Comparison of ENCODE assay signal across 21 cellular contexts in the genomic region with DNA sequence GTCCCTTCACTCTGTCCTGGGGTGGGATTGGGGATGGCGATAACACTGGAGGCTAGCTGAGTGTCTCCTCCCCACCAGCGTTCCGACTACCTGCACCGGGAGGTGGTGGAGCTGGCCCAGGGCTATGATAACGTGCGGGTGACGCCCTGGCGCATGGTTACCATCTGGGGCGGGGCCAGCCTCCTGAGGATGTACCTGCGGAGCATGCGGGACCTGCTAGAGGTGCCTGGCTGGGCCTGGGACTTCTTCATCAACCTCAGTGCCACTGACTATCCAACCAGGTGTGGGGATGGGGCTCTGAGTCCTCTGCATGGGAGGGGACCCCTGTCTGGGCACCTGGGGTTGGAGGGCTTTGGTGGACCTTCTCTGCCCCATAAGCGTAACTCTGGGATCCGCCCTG. TPM values are rescaled to one million over a fixed set of nuclear protein-coding genes. Genes with fewer than 3 reads are reported as not detected.
DNase-seq lines count a peak whose midpoint lies in the region; ATAC-seq, FAIRE-seq and TF ChIP-seq lines count a peak whose summit lies in the region.
"Had no signal": no experiment of that assay in that cellular context is flagged by ENCODE, and none has a peak within 500 bp of the region (broad histone marks: within the 10 kb centered on the region; RNA-seq: fewer than 3 reads in every experiment).

No MANE protein-coding gene starts in this region.

- no peaks in the 10 kb centered on the region for H4K20me1 ChIP-seq in HepG2 (ENCODE audit: insufficient read depth, low read length)

- no peak overlapping the region for H3K4me3 Mint-ChIP-seq in activated T-cell treated with anti-CD3 and anti-CD28 coated beads, Interleukin-2, amount 50 U/mL, for 4 hours

- intact Hi-C loops in adrenal gland (cut with DNase I) (loop anchor here in 1 of 2 donors (5.0 kb wide), 1 partner anchor 118 kb away; no protein-coding TSS in a partner anchor), HepG2 (cut with micrococcal nuclease; ENCODE audit: unreplicated experiment) (no loop called here), stomach (cut with DNase I; ENCODE audit: low total_unique reads) (no loop called here), thyroid gland (cut with DNase I) (no loop called here)

- DNase-seq in activated T-cell treated with anti-CD3 and anti-CD28 coated beads, Interleukin-2, amount 50 U/mL, for 1 hour = peak; percentile 12
- no peak for DNase-seq in activated T-cell treated with anti-CD3 and anti-CD28 coated beads, Interleukin-2, amount 50 U/mL, for 4 hours
- DNase-seq in adrenal gland (peak in 4 of 7 donors; percentile 10 to 43 (median 16)), HepG2 (ENCODE audit: low spot score) (no peak), stomach (peak; percentile 48), thyroid gland (no peak), NCI-H82 (lab: John Stamatoyannopoulos, UW) (no peak), HUDEP-2 (lab: John Stamatoyannopoulos, UW; ENCODE audit: unreplicated experiment in 76 of 76) (no peak)
- DNase-seq: DMS53, GDM1, IMR-90, NCI-H1105, NCI-H2081, NCI-H2171, NCI-H524 treated with DMSO at 0.1 percent for 48 hours, OCI-M1 had no signal

- no TSS peak for BruUV-seq in HepG2 (replicated peaks; lab: Mats Ljungman, UMichigan)

- peaks cover 14% of the 10 kb centered on the region for H3K36me3 Mint-ChIP-seq in activated T-cell treated with anti-CD3 and anti-CD28 coated beads, Interleukin-2, amount 50 U/mL, for 4 hours (ENCODE audit: insufficient read depth)

- no peak overlapping the region for H2AFZ ChIP-seq in HepG2 (ENCODE audit: low read length)

- TF ChIP-seq CTCF in adrenal gland (IDR thresholded peaks at IDR 0.05) (no peak), HepG2 (CRISPR knock-in tag; IDR thresholded peaks at IDR 0.05) (no peak), stomach (IDR thresholded peaks at IDR 0.05) (no peak), thyroid gland (IDR thresholded peaks at IDR 0.05) (no peak)

- H3K4me1 ChIP-seq in adrenal gland (replicated peaks in 1 of 2) (peaks cover 7 to 9% of the 10 kb centered on the region in 2 donors), HepG2 (ENCODE audit: insufficient read depth, low read length) (peaks cover 14% of the 10 kb centered on the region), stomach (peaks cover 29 to 73% (median 51%) of the 10 kb centered on the region in 4 donors), thyroid gland (no peaks in the 10 kb centered on the region)
- H3K4me1 ChIP-seq: SJSA1 had no signal

- FAIRE-seq in HepG2 (lab: Jason Lieb, UNC) = no peak
- FAIRE-seq: A204.1, RCC 7860 had no signal

- 94 to 100% (median 96%) methylated on average over 2 to 13 of the region's 13 CpGs for WGBS in adrenal gland, 4 donors
- WGBS in HepG2 (ENCODE audit: low lambda C conversion rate) = 98% methylated on average over 13 of the region's 13 CpGs
- 47 to 82% (median 57%) methylated on average over 5 to 13 of the region's 13 CpGs for WGBS in stomach, 5 donors
- 97 to 100% methylated on average over 2 to 8 of the region's 13 CpGs for WGBS in thyroid gland, 2 donors

- H3K4me3 ChIP-seq in adrenal gland (no peak overlapping the region), HepG2 (replicated peaks in 1 of 3; ENCODE audit: insufficient read depth in 1 of 3, low read depth in 2 of 3, low read length in 3 of 3) (no peak overlapping the region), stomach (no peak overlapping the region), thyroid gland (replicated peaks in 1 of 3) (no peak overlapping the region)
- H3K4me3 ChIP-seq: SJSA1 had no signal

- H3K79me2 ChIP-seq in HepG2 (ENCODE audit: insufficient read depth, low read length) = no peaks in the 10 kb centered on the region

- H3K27me3 ChIP-seq in adrenal gland (no peaks in the 10 kb centered on the region), HepG2 (ENCODE audit: control insufficient read depth in 1 of 2, insufficient read depth in 2 of 2, low read length in 2 of 2) (no peaks in the 10 kb centered on the region), stomach (no peaks in the 10 kb centered on the region), thyroid gland (no peaks in the 10 kb centered on the region)
- H3K27me3 ChIP-seq: SJSA1 had no signal

- H3K27ac ChIP-seq in adrenal gland (no peak overlapping the region), HepG2 (ENCODE audit: extremely low read length, insufficient read depth, low read length) (no peak overlapping the region), stomach (peak overlapping the region; percentile 9 to 67 (median 53)), thyroid gland (no peak overlapping the region)
- H3K27ac ChIP-seq: C4-2B, SJSA1 had no signal

- no peaks in the 10 kb centered on the region for H3K27me3 Mint-ChIP-seq in activated T-cell treated with anti-CD3 and anti-CD28 coated beads, Interleukin-2, amount 50 U/mL, for 4 hours (ENCODE audit: low read depth)

- H3K36me3 ChIP-seq in adrenal gland (replicated peaks in 1 of 2) (peaks cover 0 to 54% of the 10 kb centered on the region in 2 donors), HepG2 (replicated peaks in 1 of 2; ENCODE audit: control insufficient read depth in 1 of 2, insufficient read depth in 2 of 2, low read length in 2 of 2) (peaks cover 33 to 56% of the 10 kb centered on the region in 2 experiments), stomach (peaks cover 63 to 82% (median 81%) of the 10 kb centered on the region in 4 donors), thyroid gland (peaks cover 24 to 37% of the 10 kb centered on the region in 2 donors)

- TF ChIP-seq POLR2A in adrenal gland (IDR thresholded peaks at IDR 0.05) (no peak), HepG2 (IDR thresholded peaks at IDR 0.05; ENCODE audit: insufficient read depth in 1 of 2, low read depth in 2 of 2, low read length in 2 of 2) (no peak; a peak in 1 of 4 replicates), stomach (IDR thresholded peaks at IDR 0.05) (no peak), thyroid gland (IDR thresholded peaks at IDR 0.05) (no peak)

- no peak overlapping the region for H3K4me2 ChIP-seq in HepG2 (ENCODE audit: low read depth, low read length)

- in situ Hi-C loops in HepG2 (cut with HindIII; ENCODE audit: extremely low pct_ligation_motif_present, low pct_unique_long_range_greater_than_20kb) = no loop called here

- CTCF ChIA-PET in HepG2 (lab: Yijun Ruan, JAX; ENCODE audit: low intra/inter-chr PET ratio, low total read pairs) = no interaction called here

- ATAC-seq in activated T-cell treated with anti-CD3 and anti-CD28 coated beads, Interleukin-2, amount 50 U/mL, for 4 hours = no peak
- no peak for ATAC-seq in HepG2
- ATAC-seq: Right ventricle myocardium inferior had no signal

- TF ChIP-seq EP300 in HepG2 (IDR thresholded peaks at IDR 0.05; ENCODE audit: low read depth in 2 of 2, low read length in 2 of 2) = no peak
- no peak for TF ChIP-seq EP300 in HepG2 (CRISPR knock-in tag; IDR thresholded peaks at IDR 0.05; ENCODE audit: borderline replicate concordance)
- no peak for TF ChIP-seq EP300 in stomach (IDR thresholded peaks at IDR 0.05)

- H3K9me3 Mint-ChIP-seq in activated T-cell treated with anti-CD3 and anti-CD28 coated beads, Interleukin-2, amount 50 U/mL, for 4 hours = no peaks in the 10 kb centered on the region

- peaks cover 4% of the 10 kb centered on the region for H3K4me1 Mint-ChIP-seq in activated T-cell treated with anti-CD3 and anti-CD28 coated beads, Interleukin-2, amount 50 U/mL, for 4 hours (ENCODE audit: low read depth)

- POLR2A ChIA-PET in HepG2 (lab: Yijun Ruan, JAX) = no interaction called here

- TF ChIP-seq RAD21 in HepG2 (CRISPR knock-in tag; IDR thresholded peaks at IDR 0.05) = no peak

- no peak overlapping the region for H3K9ac ChIP-seq in HepG2 (ENCODE audit: insufficient read depth, low read depth, low read length)

- H3K9me3 ChIP-seq in adrenal gland (replicated peaks in 1 of 3) (no peaks in the 10 kb centered on the region), HepG2 (ENCODE audit: low read length) (no peaks in the 10 kb centered on the region), stomach (no peaks in the 10 kb centered on the region), thyroid gland (no peaks in the 10 kb centered on the region)
- H3K9me3 ChIP-seq: SJSA1 had no signal

RNA-seq across cellular contexts. Expression of a gene that starts 8.8 kb away (rescaled TPM):
- total RNA-seq in activated T-cell treated with anti-CD3 and anti-CD28 coated beads, Interleukin-2, amount 50 U/mL, for 4 hours = 10 to 100 TPM; 23.8 to 25.0 (median 24.1) TPM
- 10 to 100 TPM; 14.7 to 40.3 (median 33.5) TPM for total RNA-seq in adrenal gland
- polyA plus RNA-seq in adrenal gland = 10 to 100 TPM in 2 of 3 donors, 1 to 10 TPM in 1; 4.6 to 29.8 (median 16.2) TPM
- total RNA-seq in HepG2 (2016; rRNA removed; fragmentation: Illumina TruSeq; extraction: Trizol) = 7.5 and 22.1 TPM in 2 replicates
- total RNA-seq in HepG2 (2016; cell fraction: cytosol; rRNA removed; fragmentation: Illumina TruSeq; extraction: Trizol; ENCODE audit: low read depth) = 10.5 and 11.7 TPM in 2 replicates
- total RNA-seq in HepG2 (2016; cell fraction: insoluble cytoplasmic fraction; rRNA removed; fragmentation: Illumina TruSeq; extraction: Trizol) = 6.2 and 23.3 TPM in 2 replicates
- 9.8 and 10.1 TPM in 2 replicates for total RNA-seq in HepG2 (2016; cell fraction: membrane; rRNA removed; fragmentation: Illumina TruSeq; extraction: Trizol)
- 20.2 and 23.1 TPM in 2 replicates for total RNA-seq in HepG2 (2016; cell fraction: nucleus; rRNA removed; fragmentation: Illumina TruSeq; extraction: Trizol)
- polyA plus RNA-seq in HepG2 (2011; rRNA removed) = 17.0 and 22.7 TPM in 2 replicates
- polyA plus RNA-seq in HepG2 (2011; cell fraction: cytosol; rRNA removed) = 9.6 and 15.4 TPM in 2 replicates
- 39.0 and 41.1 TPM in 2 replicates for polyA plus RNA-seq in HepG2 (2011; cell fraction: nucleus; rRNA removed)
- 13.3 and 17.4 TPM in 2 replicates for polyA plus RNA-seq in HepG2 (2012)
- 1.4 and 1.5 TPM in 2 replicates for polyA plus RNA-seq in HepG2 (2016; cell fraction: cytosol; fragmentation: Illumina TruSeq; extraction: Trizol; ENCODE audit: low read depth)
- polyA plus RNA-seq in HepG2 (2016; cell fraction: insoluble cytoplasmic fraction; fragmentation: Illumina TruSeq; extraction: Trizol; ENCODE audit: low read depth) = 4.9 and 6.1 TPM in 2 replicates
- 2.1 and 2.5 TPM in 2 replicates for polyA plus RNA-seq in HepG2 (2016; cell fraction: membrane; fragmentation: Illumina TruSeq; extraction: Trizol; ENCODE audit: low read depth)
- 37.4 and 38.2 TPM in 2 replicates for polyA plus RNA-seq in HepG2 (2016; cell fraction: nucleus; fragmentation: Illumina TruSeq; extraction: Trizol; ENCODE audit: insufficient read depth, low read depth)
- 34.0 and 72.4 TPM in 2 replicates for polyA minus RNA-seq in HepG2 (2011; rRNA and poly(A)+ RNA removed; ENCODE audit: low replicate concordance)
- polyA minus RNA-seq in HepG2 (2011; cell fraction: cytosol; rRNA and poly(A)+ RNA removed) = 22.9 and 27.6 TPM in 2 replicates
- polyA minus RNA-seq in HepG2 (2011; cell fraction: nucleus; rRNA and poly(A)+ RNA removed) = 14.0 and 16.7 TPM in 2 replicates
- 100 to 1,000 TPM in 3 of 5 donors, 10 to 100 TPM in 2; 52.7 to 166 (median 121) TPM for total RNA-seq in stomach
- 100 to 1,000 TPM in 1 of 3 donors, 10 to 100 TPM in 2; 57.4 to 134 (median 72.5) TPM for polyA plus RNA-seq in stomach
- 10 to 100 TPM; 22.4 to 33.4 (median 28.8) TPM for total RNA-seq in thyroid gland

RNA-seq across cellular contexts. Expression of a gene that starts 18.2 kb away (rescaled TPM):
- 100 to 1,000 TPM in 2 of 3 donors, 10 to 100 TPM in 1; 85.2 to 109 (median 102) TPM for total RNA-seq in activated T-cell treated with anti-CD3 and anti-CD28 coated beads, Interleukin-2, amount 50 U/mL, for 4 hours
- 100 to 1,000 TPM in 2 of 8 donors, 10 to 100 TPM in 6; 75.0 to 130 (median 89.3) TPM for total RNA-seq in adrenal gland
- polyA plus RNA-seq in adrenal gland = 100 to 1,000 TPM in 2 of 3 donors, 10 to 100 TPM in 1; 96.4 to 287 (median 159) TPM
- 217 and 294 TPM in 2 replicates for total RNA-seq in HepG2 (2016; rRNA removed; fragmentation: Illumina TruSeq; extraction: Trizol)
- 159 and 163 TPM in 2 replicates for total RNA-seq in HepG2 (2016; cell fraction: cytosol; rRNA removed; fragmentation: Illumina TruSeq; extraction: Trizol; ENCODE audit: low read depth)
- total RNA-seq in HepG2 (2016; cell fraction: insoluble cytoplasmic fraction; rRNA removed; fragmentation: Illumina TruSeq; extraction: Trizol) = 225 and 322 TPM in 2 replicates
- total RNA-seq in HepG2 (2016; cell fraction: membrane; rRNA removed; fragmentation: Illumina TruSeq; extraction: Trizol) = 113 and 118 TPM in 2 replicates
- total RNA-seq in HepG2 (2016; cell fraction: nucleus; rRNA removed; fragmentation: Illumina TruSeq; extraction: Trizol) = 94.1 and 102 TPM in 2 replicates
- polyA plus RNA-seq in HepG2 (2011; rRNA removed) = 131 and 137 TPM in 2 replicates
- 178 and 188 TPM in 2 replicates for polyA plus RNA-seq in HepG2 (2011; cell fraction: cytosol; rRNA removed)
- polyA plus RNA-seq in HepG2 (2011; cell fraction: nucleus; rRNA removed) = 65.8 and 77.3 TPM in 2 replicates
- 92.3 and 97.7 TPM in 2 replicates for polyA plus RNA-seq in HepG2 (2012)
- 113 and 115 TPM in 2 replicates for polyA plus RNA-seq in HepG2 (2016; cell fraction: cytosol; fragmentation: Illumina TruSeq; extraction: Trizol; ENCODE audit: low read depth)
- 260 and 314 TPM in 2 replicates for polyA plus RNA-seq in HepG2 (2016; cell fraction: insoluble cytoplasmic fraction; fragmentation: Illumina TruSeq; extraction: Trizol; ENCODE audit: low read depth)
- 75.9 and 83.5 TPM in 2 replicates for polyA plus RNA-seq in HepG2 (2016; cell fraction: membrane; fragmentation: Illumina TruSeq; extraction: Trizol; ENCODE audit: low read depth)
- 124 and 142 TPM in 2 replicates for polyA plus RNA-seq in HepG2 (2016; cell fraction: nucleus; fragmentation: Illumina TruSeq; extraction: Trizol; ENCODE audit: insufficient read depth, low read depth)
- polyA minus RNA-seq in HepG2 (2011; rRNA and poly(A)+ RNA removed; ENCODE audit: low replicate concordance) = 68.9 and 78.1 TPM in 2 replicates
- polyA minus RNA-seq in HepG2 (2011; cell fraction: cytosol; rRNA and poly(A)+ RNA removed) = 21.0 and 23.5 TPM in 2 replicates
- 83.2 and 89.1 TPM in 2 replicates for polyA minus RNA-seq in HepG2 (2011; cell fraction: nucleus; rRNA and poly(A)+ RNA removed)
- total RNA-seq in stomach = 10 to 100 TPM; 25.0 to 67.7 (median 44.4) TPM
- polyA plus RNA-seq in stomach = 100 to 1,000 TPM; 175 to 258 (median 219) TPM
- 100 to 1,000 TPM in 1 of 4 donors, 10 to 100 TPM in 3; 44.6 to 115 (median 80.8) TPM for total RNA-seq in thyroid gland

RNA-seq across cellular contexts. Expression of a gene that starts 18.3 kb away (rescaled TPM):
- 10 to 100 TPM; 12.2 to 13.3 (median 12.6) TPM for total RNA-seq in activated T-cell treated with anti-CD3 and anti-CD28 coated beads, Interleukin-2, amount 50 U/mL, for 4 hours
- total RNA-seq in adrenal gland (1 to 10 TPM in 2 of 8 donors, under 1 TPM in 6; 0.18 to 1.2 (median 0.50) TPM), HepG2 (2016; rRNA removed; fragmentation: Illumina TruSeq; extraction: Trizol) (17.3 and 24.6 TPM in 2 replicates), stomach (10 to 100 TPM in 1 of 5 donors, 1 to 10 TPM in 2, under 1 TPM in 1, not detected in 1; 0.87 to 15.8 (median 3.7) TPM), thyroid gland (under 1 TPM in 2 of 4 donors, not detected in 2; 0.27 to 0.93 TPM)
- polyA plus RNA-seq in adrenal gland (1 to 10 TPM in 1 of 3 donors, under 1 TPM in 2; 0.48 to 1.5 (median 0.84) TPM), HepG2 (2011; rRNA removed) (13.4 and 20.7 TPM in 2 replicates), stomach (1 to 10 TPM in 2 of 3 donors, not detected in 1; 1.2 to 2.0 TPM)
- 6.4 and 7.4 TPM in 2 replicates for total RNA-seq in HepG2 (2016; cell fraction: cytosol; rRNA removed; fragmentation: Illumina TruSeq; extraction: Trizol; ENCODE audit: low read depth)
- total RNA-seq in HepG2 (2016; cell fraction: insoluble cytoplasmic fraction; rRNA removed; fragmentation: Illumina TruSeq; extraction: Trizol) = 17.1 and 25.6 TPM in 2 replicates
- total RNA-seq in HepG2 (2016; cell fraction: membrane; rRNA removed; fragmentation: Illumina TruSeq; extraction: Trizol) = 7.7 and 8.9 TPM in 2 replicates
- 28.4 and 31.8 TPM in 2 replicates for total RNA-seq in HepG2 (2016; cell fraction: nucleus; rRNA removed; fragmentation: Illumina TruSeq; extraction: Trizol)
- 4.7 and 7.1 TPM in 2 replicates for polyA plus RNA-seq in HepG2 (2011; cell fraction: cytosol; rRNA removed)
- polyA plus RNA-seq in HepG2 (2011; cell fraction: nucleus; rRNA removed) = 58.4 and 108 TPM in 2 replicates
- polyA plus RNA-seq in HepG2 (2012) = 6.6 and 17.5 TPM in 2 replicates
- polyA plus RNA-seq in HepG2 (2016; cell fraction: cytosol; fragmentation: Illumina TruSeq; extraction: Trizol; ENCODE audit: low read depth) = 1.3 and 1.6 TPM in 2 replicates
- polyA plus RNA-seq in HepG2 (2016; cell fraction: insoluble cytoplasmic fraction; fragmentation: Illumina TruSeq; extraction: Trizol; ENCODE audit: low read depth) = 13.3 and 16.0 TPM in 2 replicates
- 2.3 and 3.2 TPM in 2 replicates for polyA plus RNA-seq in HepG2 (2016; cell fraction: membrane; fragmentation: Illumina TruSeq; extraction: Trizol; ENCODE audit: low read depth)
- polyA plus RNA-seq in HepG2 (2016; cell fraction: nucleus; fragmentation: Illumina TruSeq; extraction: Trizol; ENCODE audit: insufficient read depth, low read depth) = 65.8 and 68.9 TPM in 2 replicates
- 6.9 and 17.6 TPM in 2 replicates for polyA minus RNA-seq in HepG2 (2011; rRNA and poly(A)+ RNA removed; ENCODE audit: low replicate concordance)
- polyA minus RNA-seq in HepG2 (2011; cell fraction: cytosol; rRNA and poly(A)+ RNA removed) = 5.3 and 5.4 TPM in 2 replicates
- 14.9 and 18.7 TPM in 2 replicates for polyA minus RNA-seq in HepG2 (2011; cell fraction: nucleus; rRNA and poly(A)+ RNA removed)

RNA-seq across cellular contexts. Expression of a gene that starts 42.5 kb away (rescaled TPM):
- total RNA-seq in activated T-cell treated with anti-CD3 and anti-CD28 coated beads, Interleukin-2, amount 50 U/mL, for 4 hours = 100 to 1,000 TPM; 153 to 174 (median 159) TPM
- total RNA-seq in adrenal gland = 100 to 1,000 TPM in 6 of 8 donors, 10 to 100 TPM in 2; 88.6 to 337 (median 110) TPM
- polyA plus RNA-seq in adrenal gland = 100 to 1,000 TPM in 1 of 3 donors, 10 to 100 TPM in 2; 38.0 to 305 (median 49.3) TPM
- total RNA-seq in HepG2 (2016; rRNA removed; fragmentation: Illumina TruSeq; extraction: Trizol) = 222 and 239 TPM in 2 replicates
- 75.0 and 83.4 TPM in 2 replicates for total RNA-seq in HepG2 (2016; cell fraction: cytosol; rRNA removed; fragmentation: Illumina TruSeq; extraction: Trizol; ENCODE audit: low read depth)
- 213 and 234 TPM in 2 replicates for total RNA-seq in HepG2 (2016; cell fraction: insoluble cytoplasmic fraction; rRNA removed; fragmentation: Illumina TruSeq; extraction: Trizol)
- 172 and 182 TPM in 2 replicates for total RNA-seq in HepG2 (2016; cell fraction: membrane; rRNA removed; fragmentation: Illumina TruSeq; extraction: Trizol)
- total RNA-seq in HepG2 (2016; cell fraction: nucleus; rRNA removed; fragmentation: Illumina TruSeq; extraction: Trizol) = 115 and 124 TPM in 2 replicates
- polyA plus RNA-seq in HepG2 (2011; rRNA removed) = 87.3 and 93.2 TPM in 2 replicates
- 57.2 and 66.4 TPM in 2 replicates for polyA plus RNA-seq in HepG2 (2011; cell fraction: cytosol; rRNA removed)
- 50.6 and 58.7 TPM in 2 replicates for polyA plus RNA-seq in HepG2 (2011; cell fraction: nucleus; rRNA removed)
- polyA plus RNA-seq in HepG2 (2012) = 90.0 and 114 TPM in 2 replicates
- polyA plus RNA-seq in HepG2 (2016; cell fraction: cytosol; fragmentation: Illumina TruSeq; extraction: Trizol; ENCODE audit: low read depth) = 59.8 and 73.7 TPM in 2 replicates
- 202 and 242 TPM in 2 replicates for polyA plus RNA-seq in HepG2 (2016; cell fraction: insoluble cytoplasmic fraction; fragmentation: Illumina TruSeq; extraction: Trizol; ENCODE audit: low read depth)
- 104 and 113 TPM in 2 replicates for polyA plus RNA-seq in HepG2 (2016; cell fraction: membrane; fragmentation: Illumina TruSeq; extraction: Trizol; ENCODE audit: low read depth)
- polyA plus RNA-seq in HepG2 (2016; cell fraction: nucleus; fragmentation: Illumina TruSeq; extraction: Trizol; ENCODE audit: insufficient read depth, low read depth) = 152 and 155 TPM in 2 replicates
- 159 and 165 TPM in 2 replicates for polyA minus RNA-seq in HepG2 (2011; rRNA and poly(A)+ RNA removed; ENCODE audit: low replicate concordance)
- polyA minus RNA-seq in HepG2 (2011; cell fraction: cytosol; rRNA and poly(A)+ RNA removed) = 74.4 and 77.8 TPM in 2 replicates
- 73.0 and 88.5 TPM in 2 replicates for polyA minus RNA-seq in HepG2 (2011; cell fraction: nucleus; rRNA and poly(A)+ RNA removed)
- total RNA-seq in stomach = 100 to 1,000 TPM in 2 of 5 donors, 10 to 100 TPM in 3; 40.8 to 117 (median 77.1) TPM
- polyA plus RNA-seq in stomach = 10 to 100 TPM; 32.2 to 76.7 (median 75.3) TPM
- total RNA-seq in thyroid gland = 10 to 100 TPM; 57.4 to 91.0 (median 77.5) TPM

Comparison
In these comparisons a context has a peak if more than half of its experiments do, and no peak if none do; other contexts are left out.
1. DNase-seq: peak in activated T-cell treated with anti-CD3 and anti-CD28 coated beads, Interleukin-2, amount 50 U/mL, for 1 hour (single experiment), adrenal gland (4 of 7) and stomach (single experiment); none in activated T-cell treated with anti-CD3 and anti-CD28 coated beads, Interleukin-2, amount 50 U/mL, for 4 hours (single experiment), HepG2 (single experiment), thyroid gland (0 of 2), NCI-H82 (single experiment) and HUDEP-2 (0 of 76).
2. H3K27ac ChIP-seq: peak in stomach (5 of 5); none in adrenal gland (0 of 5), HepG2 (single experiment) and thyroid gland (0 of 3).